8 cellular contexts compared by ENCODE assay signal in genomic region chr15:100350434-100351226, GRCh38. TPM values are rescaled to one million over a fixed set of nuclear protein-coding genes. Genes with fewer than 3 reads are reported as not detected.
DNase-seq lines count a peak whose midpoint lies in the region; ATAC-seq and TF ChIP-seq lines count a peak whose summit lies in the region.

No MANE protein-coding gene starts in this region.

- no peak overlapping the region for H3K14ac ChIP-seq in neuronal stem cell (ENCODE audit: low read length)

- H3K4me1 ChIP-seq in GM23338 (ENCODE audit: insufficient read depth) (no peaks in the 10 kb centered on the region), PC-3 (ENCODE audit: insufficient read depth, low read length) (peaks cover 35% of the 10 kb centered on the region), neuronal stem cell (ENCODE audit: control insufficient read depth in 2 of 2, insufficient read depth in 1 of 2, low read depth in 1 of 2, low read length in 2 of 2) (peaks cover 0 to 3% of the 10 kb centered on the region in 2 donors)

- peak overlapping the region; percentile 91 for H3K4me3 Mint-ChIP-seq in GM23338

- H3K4ac ChIP-seq in neuronal stem cell (ENCODE audit: low read length), result no peak overlapping the region

- peaks cover 14% of the 10 kb centered on the region for H3K4me1 Mint-ChIP-seq in GM23338

- peak overlapping the region; percentile 73 for H3K18ac ChIP-seq in neuronal stem cell (ENCODE audit: low read length)

- no peaks in the 10 kb centered on the region for H3K9me3 ChIP-seq in PC-3 (ENCODE audit: low read length)
- no peaks in the 10 kb centered on the region for H3K9me3 ChIP-seq in neuronal stem cell (replicated peaks in 1 of 2; ENCODE audit: control insufficient read depth in 2 of 2, insufficient read depth in 1 of 2, low read depth in 1 of 2, low read length in 2 of 2)

- H3K79me1 ChIP-seq in neuronal stem cell (ENCODE audit: low read depth, low read length), result no peaks in the 10 kb centered on the region

- TF ChIP-seq CTCF in GM23338 (conservative IDR thresholded peaks at IDR 0.05; ENCODE audit: low read depth in 2 of 2) (no peak), PC-3 (conservative IDR thresholded peaks at IDR 0.05; ENCODE audit: low read depth, low read length) (no peak)

- TSS peak; percentile 52 for BruUV-seq in PC-3 (replicated peaks; lab: Mats Ljungman, UMichigan)

- no peak overlapping the region for H3K23ac ChIP-seq in neuronal stem cell (ENCODE audit: low read depth, low read length, poor library complexity)

- H2BK120ac ChIP-seq in neuronal stem cell (ENCODE audit: low read depth, low read length), result no peak overlapping the region

- H3K4me3 ChIP-seq in GM23338, result peak overlapping the region; percentile 100
- peak overlapping the region; percentile 89 for H3K4me3 ChIP-seq in PC-3 (ENCODE audit: low read length)
- H3K4me3 ChIP-seq in neuronal stem cell (ENCODE audit: low read length in 2 of 2), result no peak overlapping the region

- peaks cover 18% of the 10 kb centered on the region for H3K27me3 ChIP-seq in GM23338 (ENCODE audit: insufficient read depth)
- H3K27me3 ChIP-seq in PC-3 (ENCODE audit: low read length), result no peaks in the 10 kb centered on the region
- peaks cover 0 to 3% (median 0%) of the 10 kb centered on the region in 3 experiments for H3K27me3 ChIP-seq in neuronal stem cell (ENCODE audit: control insufficient read depth in 3 of 3, insufficient read depth in 3 of 3, low read depth in 1 of 3, low read length in 3 of 3)

- H3K9me3 Mint-ChIP-seq in GM23338, result no peaks in the 10 kb centered on the region; the same call in 1 of the 3 replicates

- H3K9me2 ChIP-seq in GM23338 (ENCODE audit: insufficient read depth) (peaks cover 4% of the 10 kb centered on the region; the same call in 1 of the 2 replicates), PC-3 (replicated peaks; ENCODE audit: low read length) (no peaks in the 10 kb centered on the region)

- no peak for ATAC-seq in GM23338
- ATAC-seq in PC-3, result peak; percentile 76
- ATAC-seq in GM21723 (IDR thresholded peaks at IDR 0.05; ENCODE audit: unreplicated experiment), result no peak
- ATAC-seq in HG02610 (IDR thresholded peaks at IDR 0.05; ENCODE audit: unreplicated experiment), result no peak
- ATAC-seq in GM19328 (IDR thresholded peaks at IDR 0.05; ENCODE audit: unreplicated experiment), result no peak

- H3K36me3 ChIP-seq in GM23338 (ENCODE audit: insufficient read depth) (no peaks in the 10 kb centered on the region), PC-3 (ENCODE audit: low read depth, low read length) (no peaks in the 10 kb centered on the region), neuronal stem cell (replicated peaks in 1 of 2; ENCODE audit: control insufficient read depth in 2 of 2, insufficient read depth in 2 of 2, low read length in 2 of 2) (no peaks in the 10 kb centered on the region)

- H2AK5ac ChIP-seq in neuronal stem cell (ENCODE audit: low read depth, low read length), result no peak overlapping the region

- H3K9ac ChIP-seq in PC-3 (ENCODE audit: low read length) (peak overlapping the region; percentile 78), neuronal stem cell (ENCODE audit: low read depth, low read length, poor library complexity) (no peak overlapping the region)

- H4K20me1 ChIP-seq in GM23338 (replicated peaks; ENCODE audit: insufficient read depth) (no peaks in the 10 kb centered on the region), PC-3 (ENCODE audit: low read length) (no peaks in the 10 kb centered on the region)

- POLR2A ChIA-PET in PC-3 (lab: Charles Lee; ENCODE audit: unreplicated experiment), result interaction anchor here (1.2 kb wide), 1 partner anchor 498 kb away, joined by 6 read pairs; no protein-coding TSS in a partner anchor

- H3F3A ChIP-seq in GM23338 (replicated peaks; ENCODE audit: low read depth) (no peaks in the 10 kb centered on the region), PC-3 (ENCODE audit: low read length, unreplicated experiment) (peaks cover 5% of the 10 kb centered on the region)

- H3K27ac ChIP-seq in GM23338 (ENCODE audit: low read depth) (no peak overlapping the region), PC-3 (ENCODE audit: low read length) (peak overlapping the region; percentile 58), epithelial cell of prostate (peak overlapping the region; percentile 82), neuronal stem cell (replicated peaks; ENCODE audit: low read length) (no peak overlapping the region)

- CTCF ChIA-PET in PC-3 (lab: Charles Lee), result interaction anchor here (0.5 to 2.5 kb wide), 12 partner anchors 8 to 1136 kb away, joined by 3 to 17 read pairs (median 6); partner anchors contain the start of genes ADAMTS17, ASB7, LINS1 and LYSMD4

- peaks cover 3% of the 10 kb centered on the region for H3K27me3 Mint-ChIP-seq in GM23338 (ENCODE audit: insufficient read depth, low read depth, poor library complexity)

- H3K4me2 ChIP-seq in GM23338 (peak overlapping the region; percentile 99), PC-3 (ENCODE audit: low read length) (peak overlapping the region; percentile 99), neuronal stem cell (ENCODE audit: insufficient read depth, low read length, poor library complexity, severe bottlenecking) (no peak overlapping the region)

- DNase-seq in GM23338 (ENCODE audit: low spot score) (no peak), PC-3 (peak; percentile 85), epithelial cell of prostate (ENCODE audit: low read depth, low spot score) (peak; percentile 82), neuronal stem cell (ENCODE audit: low spot score) (no peak), dedifferentiated amniotic fluid mesenchymal stem cell (ENCODE audit: extremely low spot score) (no peak)

- H3K27ac Mint-ChIP-seq in GM23338, result no peak overlapping the region; the same call in 1 of the 2 replicates

- no CpG with 5 or more reads among the region's 19 CpGs for WGBS in neuronal stem cell (ENCODE audit: extremely low coverage in 2 of 2, insufficient read length in 2 of 2, insufficient replicate concordance in 1 of 2), 2 donors

- no peak overlapping the region for H2BK15ac ChIP-seq in neuronal stem cell (ENCODE audit: low read length)

- H4K91ac ChIP-seq in neuronal stem cell (ENCODE audit: low read depth, low read length, poor library complexity), result no peak overlapping the region

- H3K79me2 ChIP-seq in GM23338 (replicated peaks; ENCODE audit: insufficient read depth) (no peaks in the 10 kb centered on the region), PC-3 (ENCODE audit: low read length) (no peaks in the 10 kb centered on the region)

- no peaks in the 10 kb centered on the region; the same call in 2 of the 3 replicates for H3K36me3 Mint-ChIP-seq in GM23338 (ENCODE audit: low read depth)

- H2AFZ ChIP-seq in GM23338, result peak overlapping the region; percentile 100
- peak overlapping the region; percentile 100 for H2AFZ ChIP-seq in PC-3 (ENCODE audit: low read length)
- peak overlapping the region; percentile 100 for H2AFZ ChIP-seq in neuronal stem cell (ENCODE audit: low read length)

- no peak overlapping the region for H4K8ac ChIP-seq in neuronal stem cell (ENCODE audit: low read depth, low read length)

- intact Hi-C loops in PC-3 (cut with micrococcal nuclease), result loop anchor here (1.0 kb wide), 2 partner anchors 33 to 222 kb away; no protein-coding TSS in a partner anchor

- no peak overlapping the region for H2BK5ac ChIP-seq in neuronal stem cell (ENCODE audit: low read length)

- no peak overlapping the region for H2BK12ac ChIP-seq in neuronal stem cell (ENCODE audit: low read length)

TF ChIP-seq in GM23338, 12 proteins besides CTCF, POLR2A, EP300 and RAD21 (continues in another document):
- TF ChIP-seq ETS1 (IDR thresholded peaks at IDR 0.05) (no peak), STAT1 (IDR thresholded peaks at IDR 0.05; ENCODE audit: unreplicated experiment) (no peak), ZNF331 (CRISPR knock-in tag; IDR thresholded peaks at IDR 0.05; ENCODE audit: low read depth) (no peak), EZH2phosphoT487 (IDR thresholded peaks at IDR 0.05; ENCODE audit: unreplicated experiment) (no peak), NANOG (IDR thresholded peaks at IDR 0.05; ENCODE audit: borderline replicate concordance) (no peak), JUNB (IDR thresholded peaks at IDR 0.05; ENCODE audit: unreplicated experiment) (no peak), CREB1 (CRISPR knock-in tag; IDR thresholded peaks at IDR 0.05; ENCODE audit: low read depth) (no peak), EZH2 (IDR thresholded peaks at IDR 0.05; ENCODE audit: low read depth, unreplicated experiment) (no peak), ZNF114 (CRISPR knock-in tag; IDR thresholded peaks at IDR 0.05) (no peak)

RNA-seq across cellular contexts. Expression of gene ADAMTS17, which starts 8.9 kb away (rescaled TPM):
- 0.74 and 3.8 TPM in 2 replicates for total RNA-seq in GM23338 (2014; rRNA removed; shearing (Covaris generic))
- polyA plus RNA-seq in GM23338 (2016; fragmentation: Nextera tagmentation; extraction: Ambion mirVana), result 0.60 and 0.70 TPM in 2 replicates
- 5.5 and 6.9 TPM in 2 replicates for total RNA-seq in PC-3 (2014; rRNA removed)
- 0.08 TPM for polyA plus RNA-seq in neuronal stem cell (2013, experiment 1 of 2)
- 0.08 TPM for polyA plus RNA-seq in neuronal stem cell (2013, experiment 2 of 2)

Comparison
In these comparisons a context has a peak if more than half of its experiments do, and no peak if none do; other contexts are left out.
1. DNase-seq: peak in PC-3 (single experiment) and epithelial cell of prostate (single experiment); none in GM23338 (single experiment), neuronal stem cell (single experiment) and dedifferentiated amniotic fluid mesenchymal stem cell (single experiment).
2. H3K27ac ChIP-seq: peak in PC-3 (single experiment) and epithelial cell of prostate (single experiment); none in GM23338 (single experiment) and neuronal stem cell (single experiment).
3. H3K4me3 ChIP-seq: peak in GM23338 (single experiment) and PC-3 (single experiment); none in neuronal stem cell (0 of 2).
4. Peak in every context shown above with its lines, with median percentiles within 50 percentile points of each other: H2AFZ ChIP-seq.